In genomic region chr7:111784971-111785575, GRCh38 we compare ENCODE assay signal across 14 cellular contexts.
DNase-seq lines count a peak whose midpoint lies in the region; ATAC-seq and TF ChIP-seq lines count a peak whose summit lies in the region.
"Had no signal": no experiment of that assay in that cellular context is flagged by ENCODE, and none has a peak within 500 bp of the region (broad histone marks: within the 10 kb centered on the region; RNA-seq: fewer than 3 reads in every experiment).

No MANE protein-coding gene starts in this region.

- no peaks in the 10 kb centered on the region for H3K36me3 ChIP-seq in thoracic aorta

- H3K4me3 Mint-ChIP-seq in WTC11, result no peak overlapping the region
- H3K4me3 Mint-ChIP-seq: B cell; CD4-positive, CD25-positive, alpha-beta regulatory T cell had no signal

- ATAC-seq in WTC11 (no peak; the same call in 1 of the 2 replicates), thoracic aorta (ENCODE audit: insufficient number of reproducible peaks, low FRiP score, low read depth) (peak; percentile 45), HG03108 (IDR thresholded peaks at IDR 0.05; ENCODE audit: unreplicated experiment) (no peak)

- peak overlapping the region; percentile 40 to 59 for H3K27ac ChIP-seq in thoracic aorta

- no peaks in the 10 kb centered on the region for H3K9me3 Mint-ChIP-seq in WTC11

- H3K4me1 ChIP-seq in thoracic aorta (ENCODE audit: control insufficient read depth in 1 of 2, low read depth in 2 of 2), result peaks cover 13 to 50% of the 10 kb centered on the region in 2 donors

- peaks cover 2% of the 10 kb centered on the region for H3K36me3 Mint-ChIP-seq in WTC11
- H3K36me3 Mint-ChIP-seq: CD4-positive, CD25-positive, alpha-beta regulatory T cell had no signal

- CTCF ChIA-PET in WTC11 (lab: Charles Lee), result interaction anchor here (1.3 kb wide), 1 partner anchor 70 kb away, joined by 3 read pairs; no protein-coding TSS in a partner anchor

- no peak for TF ChIP-seq CTCF in WTC11 (IDR thresholded peaks at IDR 0.05)
- no peak for TF ChIP-seq CTCF in thoracic aorta (IDR thresholded peaks at IDR 0.05)

- H3K27me3 Mint-ChIP-seq in WTC11 (ENCODE audit: low read depth), result no peaks in the 10 kb centered on the region

- no peaks in the 10 kb centered on the region for H3K27me3 ChIP-seq in thoracic aorta (replicated peaks; ENCODE audit: insufficient read depth)

- peaks cover 36% of the 10 kb centered on the region for H3K4me1 Mint-ChIP-seq in WTC11
- H3K4me1 Mint-ChIP-seq: B cell; CD4-positive, CD25-positive, alpha-beta regulatory T cell had no signal

- peak overlapping the region; percentile 22 for H3K4me3 ChIP-seq in thoracic aorta

- DNase-seq in HT-29 (ENCODE audit: low spot score) (peak; percentile 9), WTC11 (ENCODE audit: low spot score) (no peak), left kidney (ENCODE audit: low read depth, low spot score) (peak; percentile 12), thoracic aorta (ENCODE audit: low spot score) (no peak), AML-193 (lab: John Stamatoyannopoulos, UW) (no peak), midbrain (lab: John Stamatoyannopoulos, UW) (no peak)
- DNase-seq: CD4-positive, CD25-positive, alpha-beta regulatory T cell; HCEC 1CT; MV-4-11; NCI-H187 treated with DMSO at 0.1 percent for 48 hours; NCI-H446; SK-N-SH had no signal

- no peaks in the 10 kb centered on the region for H3K9me3 ChIP-seq in thoracic aorta
- H3K9me3 ChIP-seq: SK-N-SH had no signal

- peak overlapping the region; percentile 48 for H3K27ac Mint-ChIP-seq in WTC11
- H3K27ac Mint-ChIP-seq: B cell; CD4-positive, CD25-positive, alpha-beta regulatory T cell had no signal

- POLR2A ChIA-PET in WTC11 (lab: Charles Lee), result no interaction called here

TF ChIP-seq in WTC11, 78 proteins besides CTCF, POLR2A, EP300 and RAD21:
- TF ChIP-seq E2F1 (CRISPR knock-in tag; IDR thresholded peaks at IDR 0.05), result no peak
- TF ChIP-seq STAT6 (CRISPR knock-in tag; conservative IDR thresholded peaks at IDR 0.05; ENCODE audit: low read depth), result no peak
- no peak for TF ChIP-seq E2F4 (CRISPR knock-in tag; IDR thresholded peaks at IDR 0.05; ENCODE audit: borderline replicate concordance, low read depth)
- TF ChIP-seq ESRRA (CRISPR knock-in tag; IDR thresholded peaks at IDR 0.05; ENCODE audit: borderline replicate concordance), result no peak
- no peak for TF ChIP-seq MLX (CRISPR knock-in tag; IDR thresholded peaks at IDR 0.05)
- no peak for TF ChIP-seq FOXK1 (CRISPR knock-in tag; IDR thresholded peaks at IDR 0.05)
- TF ChIP-seq CDX4 (CRISPR knock-in tag; IDR thresholded peaks at IDR 0.05; ENCODE audit: borderline replicate concordance), result no peak
TF ChIP-seq in WTC11: peak in this region for 0.

Comparison
In these comparisons a context has a peak if more than half of its experiments do, and no peak if none do; other contexts are left out.
1. DNase-seq: peak in HT-29 (single experiment) and left kidney (single experiment); none in WTC11 (single experiment), thoracic aorta (single experiment), AML-193 (0 of 2) and midbrain (single experiment).